In the genomic region with DNA sequence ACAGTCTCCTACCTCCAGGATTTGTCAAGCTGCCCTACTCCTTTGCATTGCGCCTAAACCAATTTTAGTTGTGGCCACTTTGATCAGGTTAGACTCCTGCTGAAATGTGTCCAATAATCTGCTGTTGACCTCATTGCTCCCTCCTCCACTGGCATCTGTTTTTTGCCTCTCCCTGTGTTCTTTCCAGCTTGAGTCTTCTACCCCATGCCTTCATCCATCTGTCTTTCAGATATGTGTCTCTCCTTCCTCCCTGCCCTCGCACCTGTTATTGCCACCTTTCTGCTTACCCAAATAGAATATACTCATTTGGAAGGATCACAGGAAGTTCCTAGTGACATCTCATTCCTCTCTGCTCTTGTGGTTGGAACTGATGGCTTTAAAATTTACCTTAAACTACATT, we compare ENCODE assay signal across 23 cellular contexts.
"Had no signal": no experiment of that assay in that cellular context is flagged by ENCODE, and none has a peak within 500 bp of the region (broad histone marks: within the 10 kb centered on the region; RNA-seq: fewer than 3 reads in every experiment).

No MANE protein-coding gene starts in this region.

- H3K36me3 Mint-ChIP-seq: IgD-negative memory B cell had no signal

- H3K9ac ChIP-seq: KMS-11, SK-N-SH had no signal

- H3K4me3 Mint-ChIP-seq: IgD-negative memory B cell had no signal

- H3K4me3 ChIP-seq: K562 had no signal

- H3K27ac ChIP-seq: HL-60, KMS-11, RWPE1 had no signal

- H3K4me2 ChIP-seq: KMS-11, SK-N-SH had no signal

- DNase-seq: Kasumi-1; MM.1S; NCI-H1105; NCI-H1417; NCI-H1436 treated with DMSO at 0.1 percent for 48 hours; NCI-H1694; NCI-H187 treated with DMSO at 0.1 percent for 48 hours; NCI-H2029 treated with DMSO at 0.1 percent for 48 hours; NCI-H226; NCI-H510A; NCI-H526 treated with DMSO at 0.1 percent for 48 hours; NCI-H774; NK-92 treated with Interleukin-12 subunit alpha and Interleukin-12 subunit beta, amount 100 ng/mL, for 24 hours; PC-3; SHP77; SK-N-SH; SW 1271 had no signal

- H3K9me3 ChIP-seq: SK-N-SH had no signal

- ATAC-seq: K562, Panc1, PC-3 had no signal

- H3K27ac Mint-ChIP-seq: IgD-negative memory B cell had no signal
